12 cellular contexts compared by ENCODE assay signal in genomic region chr14:77613207-77613606, GRCh38. TPM values are rescaled to one million over a fixed set of nuclear protein-coding genes. Genes with fewer than 3 reads are reported as not detected.
DNase-seq lines count a peak whose midpoint lies in the region; ATAC-seq and TF ChIP-seq lines count a peak whose summit lies in the region.
"Had no signal": no experiment of that assay in that cellular context is flagged by ENCODE, and none has a peak within 500 bp of the region (broad histone marks: within the 10 kb centered on the region; RNA-seq: fewer than 3 reads in every experiment).

No MANE protein-coding gene starts in this region.

- DNase-seq in activated naive CD8-positive, alpha-beta T cell treated with anti-CD3 and anti-CD28 coated beads for 36 hours = no peak
- DNase-seq in globus pallidus (ENCODE audit: low spot score) (no peak), hepatocyte (ENCODE audit: low spot score) (no peak)
- DNase-seq: DMS 273 treated with DMSO at 0.1 percent for 48 hours; islet precursor cell; naive thymus-derived CD8-positive, alpha-beta T cell; NCI-H146; Peyer's patch had no signal

- H3K4me1 ChIP-seq in DOHH2 (ENCODE audit: control insufficient read depth, low read length) (peaks cover 42% of the 10 kb centered on the region), Loucy (ENCODE audit: insufficient read depth, low read length, poor library complexity, severe bottlenecking) (peaks cover 31% of the 10 kb centered on the region), hepatocyte (ENCODE audit: insufficient read depth) (peaks cover 15% of the 10 kb centered on the region)

- H3K36me3 ChIP-seq in DOHH2 (ENCODE audit: control insufficient read depth, low read length) (peaks cover 13% of the 10 kb centered on the region; the same call in 1 of the 2 replicates), Loucy (ENCODE audit: insufficient read depth, low read length) (no peaks in the 10 kb centered on the region), hepatocyte (replicated peaks; ENCODE audit: insufficient read depth, low read depth) (no peaks in the 10 kb centered on the region)
- H3K36me3 ChIP-seq: Peyer's patch had no signal

- no peaks in the 10 kb centered on the region for H3K9me3 ChIP-seq in DOHH2 (ENCODE audit: control insufficient read depth, insufficient read depth, low read length)
- no peaks in the 10 kb centered on the region for H3K9me3 ChIP-seq in Loucy (ENCODE audit: insufficient read depth, low read depth, low read length)
- no peaks in the 10 kb centered on the region for H3K9me3 ChIP-seq in hepatocyte (ENCODE audit: low read depth)
- H3K9me3 ChIP-seq: Peyer's patch had no signal

- TF ChIP-seq CTCF in DOHH2 (IDR thresholded peaks at IDR 0.05; ENCODE audit: low read depth, low read length, poor library complexity, severe bottlenecking) (no peak), Loucy (conservative IDR thresholded peaks at IDR 0.05; ENCODE audit: low read length) (no peak), nephron (IDR thresholded peaks at IDR 0.05; ENCODE audit: unreplicated experiment in 3 of 3) (no peak), hepatocyte (IDR thresholded peaks at IDR 0.05; ENCODE audit: poor library complexity) (no peak)

- H4K20me1 ChIP-seq in DOHH2 (ENCODE audit: control insufficient read depth, insufficient read depth, low read depth, low read length) (no peaks in the 10 kb centered on the region), Loucy (ENCODE audit: insufficient read depth, low read length, poor library complexity, severe bottlenecking) (peaks cover 32% of the 10 kb centered on the region), hepatocyte (ENCODE audit: insufficient read depth, poor library complexity, severe bottlenecking) (no peaks in the 10 kb centered on the region)

- H3K4me2 ChIP-seq in DOHH2 (ENCODE audit: low read length) (peak overlapping the region; percentile 49), Loucy (ENCODE audit: low read depth, low read length, poor library complexity, severe bottlenecking) (peak overlapping the region; percentile 77), hepatocyte (no peak overlapping the region)

- no peaks in the 10 kb centered on the region for H3K9me2 ChIP-seq in DOHH2 (replicated peaks; ENCODE audit: control insufficient read depth, low read length)
- no peaks in the 10 kb centered on the region for H3K9me2 ChIP-seq in Loucy (replicated peaks; ENCODE audit: low read depth, low read length)
- H3K9me2 ChIP-seq in hepatocyte (replicated peaks; ENCODE audit: insufficient read depth) = no peaks in the 10 kb centered on the region

- ATAC-seq in HG02981 (IDR thresholded peaks at IDR 0.05; ENCODE audit: unreplicated experiment) = no peak
- ATAC-seq: naive thymus-derived CD8-positive, alpha-beta T cell had no signal

- peaks cover 37% of the 10 kb centered on the region for H3K4me1 Mint-ChIP-seq in activated naive CD8-positive, alpha-beta T cell treated with anti-CD3 and anti-CD28 coated beads for 36 hours
- H3K4me1 Mint-ChIP-seq in nephron = peaks cover 23% of the 10 kb centered on the region

- H3K4me3 Mint-ChIP-seq in activated naive CD8-positive, alpha-beta T cell treated with anti-CD3 and anti-CD28 coated beads for 36 hours = peak overlapping the region; percentile 37
- peak overlapping the region in 2 of 3 experiments; percentile 58 to 76 for H3K4me3 Mint-ChIP-seq in nephron

- peaks cover 18% of the 10 kb centered on the region for H3K36me3 Mint-ChIP-seq in activated naive CD8-positive, alpha-beta T cell treated with anti-CD3 and anti-CD28 coated beads for 36 hours
- H3K36me3 Mint-ChIP-seq in nephron (ENCODE audit: low read depth) = peaks cover 5% of the 10 kb centered on the region
- H3K36me3 Mint-ChIP-seq: naive thymus-derived CD8-positive, alpha-beta T cell had no signal

- WGBS in hepatocyte (ENCODE audit: low lambda C conversion rate, missing lambda C conversion rate) = 38% methylated on average over 1 of the region's 1 CpG

- no peak overlapping the region for H3K27ac Mint-ChIP-seq in activated naive CD8-positive, alpha-beta T cell treated with anti-CD3 and anti-CD28 coated beads for 36 hours
- peak overlapping the region in 2 of 3 experiments; percentile 4 to 7 for H3K27ac Mint-ChIP-seq in nephron

- no peak overlapping the region for H2AFZ ChIP-seq in Loucy (ENCODE audit: low read length)
- H2AFZ ChIP-seq in hepatocyte = no peak overlapping the region

- no peaks in the 10 kb centered on the region for H3K27me3 ChIP-seq in DOHH2 (ENCODE audit: control insufficient read depth, low read length)
- H3K27me3 ChIP-seq in Loucy (ENCODE audit: insufficient read depth, low read length, poor library complexity, severe bottlenecking) = no peaks in the 10 kb centered on the region
- H3K27me3 ChIP-seq in hepatocyte = no peaks in the 10 kb centered on the region
- H3K27me3 ChIP-seq: Peyer's patch had no signal

- H3K4me3 ChIP-seq in DOHH2 (ENCODE audit: low read length) = peak overlapping the region; percentile 7; the same call in 1 of the 2 replicates
- H3K4me3 ChIP-seq in Loucy (ENCODE audit: low read length, poor library complexity, severe bottlenecking) = peak overlapping the region; percentile 60
- no peak overlapping the region for H3K4me3 ChIP-seq in hepatocyte
- H3K4me3 ChIP-seq: Peyer's patch had no signal

- H3K9me3 Mint-ChIP-seq in activated naive CD8-positive, alpha-beta T cell treated with anti-CD3 and anti-CD28 coated beads for 36 hours = no peaks in the 10 kb centered on the region
- no peaks in the 10 kb centered on the region for H3K9me3 Mint-ChIP-seq in nephron
- H3K9me3 Mint-ChIP-seq: naive thymus-derived CD8-positive, alpha-beta T cell had no signal

- H3K27ac ChIP-seq in DOHH2 (ENCODE audit: low read depth, low read length) (no peak overlapping the region), hepatocyte (no peak overlapping the region)
- H3K27ac ChIP-seq: Peyer's patch had no signal

- H3K9ac ChIP-seq in Loucy (ENCODE audit: low read depth, low read length, poor library complexity, severe bottlenecking) = peak overlapping the region; percentile 45

- no peaks in the 10 kb centered on the region for H3F3A ChIP-seq in DOHH2 (ENCODE audit: control insufficient read depth, insufficient read depth)
- H3F3A ChIP-seq in Loucy (ENCODE audit: low read depth) = no peaks in the 10 kb centered on the region

- H3K79me2 ChIP-seq in DOHH2 (ENCODE audit: control insufficient read depth, low read length) (peaks cover 82% of the 10 kb centered on the region), Loucy (ENCODE audit: insufficient read depth, low read length) (peaks cover 72% of the 10 kb centered on the region), hepatocyte (peaks cover 73% of the 10 kb centered on the region)

- H3K27me3 Mint-ChIP-seq in activated naive CD8-positive, alpha-beta T cell treated with anti-CD3 and anti-CD28 coated beads for 36 hours = no peaks in the 10 kb centered on the region
- peaks cover 4% of the 10 kb centered on the region for H3K27me3 Mint-ChIP-seq in nephron (ENCODE audit: low read depth)
- H3K27me3 Mint-ChIP-seq: naive thymus-derived CD8-positive, alpha-beta T cell had no signal

RNA-seq across cellular contexts. Expression of gene SPTLC2, which starts 3.2 kb away (rescaled TPM):
- total RNA-seq in activated naive CD8-positive, alpha-beta T cell treated with anti-CD3 and anti-CD28 coated beads for 36 hours = 10 to 100 TPM; 30.7 to 36.2 TPM
- total RNA-seq in hepatocyte = 33.6 and 34.3 TPM in 2 replicates
- 31.4 and 34.2 TPM in 2 replicates for polyA plus RNA-seq in hepatocyte
